In the genomic region with DNA sequence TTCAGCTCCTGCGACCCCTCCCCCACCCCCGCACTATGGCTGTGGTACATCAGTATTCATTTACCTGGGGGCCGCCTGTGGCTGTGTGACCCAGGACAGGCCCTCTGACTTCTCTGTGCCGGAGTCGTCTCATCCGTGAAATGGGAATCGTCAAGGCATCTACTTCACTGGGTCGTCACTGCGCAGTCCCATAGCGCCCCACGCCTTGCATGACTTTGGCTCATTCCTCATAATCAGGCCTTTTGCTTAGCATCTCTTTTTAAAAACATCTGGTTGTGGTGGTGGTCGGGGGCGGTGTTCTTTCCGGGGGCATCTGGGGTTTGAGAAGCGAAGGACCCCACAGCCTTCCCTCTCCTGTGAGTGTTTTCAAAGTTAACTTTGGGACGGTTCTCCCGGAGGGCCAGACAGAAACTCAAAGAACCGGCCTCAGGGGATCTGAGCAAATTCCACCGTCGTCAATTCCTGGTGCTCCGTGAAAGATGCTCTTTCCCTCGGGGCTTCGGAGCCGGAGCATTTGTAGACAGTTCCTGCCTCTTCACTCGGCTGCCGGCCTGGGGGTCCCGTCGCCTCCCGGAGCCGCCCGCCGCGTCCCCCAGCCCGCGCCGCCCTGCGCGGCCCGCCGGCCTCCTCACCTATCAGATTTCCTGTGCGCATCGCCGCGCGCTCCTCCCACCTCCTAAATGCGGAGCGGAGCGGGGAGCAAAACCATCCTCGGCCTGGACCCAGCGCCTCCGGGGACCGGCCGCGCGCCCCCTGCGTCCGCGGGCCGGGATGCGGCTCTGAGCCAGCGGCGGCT, we compare ENCODE assay signal across 9 cellular contexts. TPM values are rescaled to one million over a fixed set of nuclear protein-coding genes. Genes with fewer than 3 reads are reported as not detected.
DNase-seq lines count a peak whose midpoint lies in the region; ATAC-seq and TF ChIP-seq lines count a peak whose summit lies in the region.
"Had no signal": no experiment of that assay in that cellular context is flagged by ENCODE, and none has a peak within 500 bp of the region (broad histone marks: within the 10 kb centered on the region; RNA-seq: fewer than 3 reads in every experiment).

TSS of gene B3GALT5 (plus strand) at position 708 of the 796 bp plus-strand sequence. CDS start 47,620 bp downstream, outside the sequence.

- peaks cover 60% of the 10 kb centered on the region for H3K27me3 ChIP-seq in left ventricle myocardium inferior (ENCODE audit: low read depth)
- H3K27me3 ChIP-seq in aorta (ENCODE audit: control insufficient read depth in 1 of 2, insufficient read depth in 2 of 2, low read length in 1 of 2), result peaks cover 0 to 3% of the 10 kb centered on the region in 2 donors

- peaks cover 8% of the 10 kb centered on the region for H3K4me1 ChIP-seq in left ventricle myocardium inferior
- no peaks in the 10 kb centered on the region for H3K4me1 ChIP-seq in aorta (ENCODE audit: control insufficient read depth in 1 of 2, insufficient read depth in 2 of 2, low read length in 2 of 2)

- H3K9me3 ChIP-seq in left ventricle myocardium inferior (replicated peaks) (no peaks in the 10 kb centered on the region), aorta (ENCODE audit: control insufficient read depth, low read length) (no peaks in the 10 kb centered on the region)

- peaks cover 34% of the 10 kb centered on the region for H3K4me1 Mint-ChIP-seq in mesothelial cell of epicardium

- no peak for ATAC-seq in Right ventricle myocardium superior (ENCODE audit: poor library complexity)
- ATAC-seq in aorta (ENCODE audit: low FRiP score), result no peak
- no peak for ATAC-seq in esophagus mucosa

- H3K27ac Mint-ChIP-seq in mesothelial cell of epicardium, result peak within 1 kb of the TSS; percentile 89

- DNase-seq in left ventricle myocardium inferior (no peak), Right ventricle myocardium superior (no peak), caudate nucleus (lab: John Stamatoyannopoulos, UW) (peak in 23 of 61 donors; percentile 12 to 73 (median 48)), mesothelial cell of epicardium (ENCODE audit: low spot score in 2 of 2, unreplicated experiment in 2 of 2) (peak; percentile 59 to 72), aorta (no peak), activated gamma-delta T cell (lab: John Stamatoyannopoulos, UW) (no peak)
- DNase-seq in stimulated activated CD4-positive, alpha-beta T cell treated with anti-CD3 and anti-CD28 coated beads, Interleukin-12 subunit alpha, Interleukin-12 subunit beta, amount 100 ng/mL, for 4 hours, result no peak
- DNase-seq: GDM1 had no signal

- peaks cover 7% of the 10 kb centered on the region for H3K36me3 Mint-ChIP-seq in mesothelial cell of epicardium

- H3K4me3 Mint-ChIP-seq in mesothelial cell of epicardium, result peak within 1 kb of the TSS; percentile 82

- intact Hi-C loops in left ventricle myocardium inferior (cut with micrococcal nuclease), result no loop called here
- intact Hi-C loops in Right ventricle myocardium superior (cut with DNase I), result no loop called here
- intact Hi-C loops in aorta (cut with DNase I), result no loop called here

- peak within 1 kb of the TSS; percentile 59 for H3K4me3 ChIP-seq in left ventricle myocardium inferior
- H3K4me3 ChIP-seq in aorta (ENCODE audit: low read length in 2 of 2), result peak within 1 kb of the TSS; percentile 22 to 32

- WGBS in aorta, 2 donors, result 6 to 8% methylated on average over 59 to 62 of the region's 62 CpGs

- H3K9me3 Mint-ChIP-seq in mesothelial cell of epicardium, result peaks cover 3% of the 10 kb centered on the region

- no peaks in the 10 kb centered on the region for H3K27me3 Mint-ChIP-seq in mesothelial cell of epicardium (ENCODE audit: low read depth)

- H3K36me3 ChIP-seq in left ventricle myocardium inferior (no peaks in the 10 kb centered on the region), aorta (ENCODE audit: control insufficient read depth in 1 of 2, insufficient read depth in 2 of 2, low read length in 1 of 2) (no peaks in the 10 kb centered on the region)

- no peak within 1 kb of the TSS for H3K27ac ChIP-seq in left ventricle myocardium inferior (replicated peaks)
- H3K27ac ChIP-seq in caudate nucleus (ENCODE audit: low read depth, low read length), result peak within 1 kb of the TSS; percentile 77
- no peak within 1 kb of the TSS for H3K27ac ChIP-seq in aorta (ENCODE audit: low read depth in 1 of 2, low read length in 2 of 2)

- TF ChIP-seq CTCF in left ventricle myocardium inferior (IDR thresholded peaks at IDR 0.05; ENCODE audit: borderline replicate concordance), result no peak
- TF ChIP-seq CTCF in mesothelial cell of epicardium (IDR thresholded peaks at IDR 0.05; ENCODE audit: unreplicated experiment), result no peak

RNA-seq across cellular contexts. Expression of gene B3GALT5, which starts in this region (rescaled TPM):
- total RNA-seq in left ventricle myocardium inferior (0.03 TPM), Right ventricle myocardium superior (0.03 TPM), mesothelial cell of epicardium (6.4 to 6.9 TPM (median 6.8 TPM) in 3 replicates), aorta (under 1 TPM; 0.21 to 0.39 TPM), esophagus mucosa (1.2 TPM)
- under 1 TPM; 0.10 to 0.50 TPM for polyA plus RNA-seq in aorta

Comparison
In these comparisons a context has a peak if more than half of its experiments do, and no peak if none do; other contexts are left out.
1. DNase-seq: peak in mesothelial cell of epicardium (2 of 2); none in left ventricle myocardium inferior (single experiment), Right ventricle myocardium superior (single experiment), aorta (0 of 2), activated gamma-delta T cell (single experiment) and stimulated activated CD4-positive, alpha-beta T cell treated with anti-CD3 and anti-CD28 coated beads, Interleukin-12 subunit alpha, Interleukin-12 subunit beta, amount 100 ng/mL, for 4 hours (single experiment).